Comparison of ENCODE assay signal across 8 cellular contexts in the genomic region with DNA sequence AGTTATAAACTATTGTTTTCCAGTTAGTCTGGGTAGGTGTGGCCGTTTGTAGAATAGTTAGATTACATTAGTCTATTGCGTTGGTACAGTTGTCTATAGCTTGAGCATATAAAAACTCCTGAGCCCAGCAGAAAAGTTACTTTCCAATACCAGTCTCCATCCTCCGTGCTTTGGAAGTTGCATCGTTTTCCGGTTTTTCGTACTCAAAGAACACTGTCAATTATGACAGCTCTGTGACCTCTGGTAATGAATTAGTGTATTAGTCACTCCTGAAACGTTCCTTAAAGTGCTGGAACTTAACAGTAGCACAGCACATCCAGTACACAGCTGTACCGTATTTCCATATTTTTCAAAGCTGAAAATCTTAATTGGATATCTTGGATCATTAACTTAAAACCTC. TPM values are rescaled to one million over a fixed set of nuclear protein-coding genes. Genes with fewer than 3 reads are reported as not detected.
DNase-seq lines count a peak whose midpoint lies in the region; ATAC-seq and TF ChIP-seq lines count a peak whose summit lies in the region.

No MANE protein-coding gene starts in this region.

- peak overlapping the region; percentile 98 for H3K27ac ChIP-seq in HUES48 (ENCODE audit: low read depth, low read length)
- H3K27ac ChIP-seq in body of pancreas, result peak overlapping the region in 3 of 4 donors; percentile 92 to 97 (median 94)
- H3K27ac ChIP-seq in thyroid gland, result peak overlapping the region; percentile 95 to 98 (median 98)

- DNase-seq in AG09309 (ENCODE audit: low read depth) (no peak), body of pancreas (no peak), left kidney (ENCODE audit: low read depth, low spot score) (peak; percentile 40), thyroid gland (no peak), NCI-H2029 (lab: John Stamatoyannopoulos, UW) (no peak), NCI-H187 treated with DMSO at 0.1 percent for 48 hours (lab: John Stamatoyannopoulos, UW) (no peak)

- H3K4me1 ChIP-seq in HUES48 (ENCODE audit: control insufficient read depth, insufficient read depth, low read length), result peaks cover 15% of the 10 kb centered on the region; the same call in 1 of the 2 replicates
- H3K4me1 ChIP-seq in body of pancreas, result peaks cover 20% of the 10 kb centered on the region
- peaks cover 22 to 33% of the 10 kb centered on the region in 2 donors for H3K4me1 ChIP-seq in thyroid gland

- H3K9ac ChIP-seq in HUES48 (ENCODE audit: low read depth, low read length), result peak overlapping the region; percentile 91; the same call in 1 of the 2 replicates

- WGBS in body of pancreas, 2 donors, result 4 to 6% methylated on average over 8 of the region's 8 CpGs
- WGBS in thyroid gland, 2 donors, result 18% methylated on average over 8 of the region's 8 CpGs

- H3K4me3 ChIP-seq in AG09309 (ENCODE audit: control insufficient read depth, low read depth, low read length) (peak overlapping the region; percentile 76), HUES48 (ENCODE audit: low read depth, low read length) (peak overlapping the region; percentile 88), body of pancreas (peak overlapping the region; percentile 55 to 69), thyroid gland (replicated peaks in 1 of 3) (peak overlapping the region; percentile 54 to 86 (median 72))

- TF ChIP-seq POLR2A in body of pancreas (IDR thresholded peaks at IDR 0.05), result no peak
- no peak for TF ChIP-seq POLR2A in thyroid gland (IDR thresholded peaks at IDR 0.05)

- intact Hi-C loops in body of pancreas (cut with DNase I), result no loop called here
- intact Hi-C loops in thyroid gland (cut with DNase I), result no loop called here

- ATAC-seq in body of pancreas, result no peak
- no peak for ATAC-seq in GM21381 (IDR thresholded peaks at IDR 0.05; ENCODE audit: unreplicated experiment)

- TF ChIP-seq CTCF in AG09309 (IDR thresholded peaks at IDR 0.05; ENCODE audit: control insufficient read depth, insufficient read depth, low read depth, low read length, missing control alignments) (no peak), body of pancreas (IDR thresholded peaks at IDR 0.05) (no peak), thyroid gland (IDR thresholded peaks at IDR 0.05) (no peak)

- H3K9me3 ChIP-seq in HUES48 (ENCODE audit: control insufficient read depth, insufficient read depth, low read length), result no peaks in the 10 kb centered on the region
- H3K9me3 ChIP-seq in body of pancreas, result no peaks in the 10 kb centered on the region
- no peaks in the 10 kb centered on the region for H3K9me3 ChIP-seq in thyroid gland

- H3K27me3 ChIP-seq in HUES48 (ENCODE audit: control insufficient read depth, insufficient read depth, low read length) (no peaks in the 10 kb centered on the region), body of pancreas (no peaks in the 10 kb centered on the region), thyroid gland (no peaks in the 10 kb centered on the region)

- H3K36me3 ChIP-seq in HUES48 (ENCODE audit: control insufficient read depth, insufficient read depth, low read length), result no peaks in the 10 kb centered on the region
- peaks cover 0 to 3% of the 10 kb centered on the region in 2 donors for H3K36me3 ChIP-seq in body of pancreas (replicated peaks in 1 of 2; ENCODE audit: insufficient read depth in 1 of 2, low read depth in 2 of 2)
- no peaks in the 10 kb centered on the region for H3K36me3 ChIP-seq in thyroid gland

RNA-seq across cellular contexts. Expression of gene MSANTD2, which starts 0.8 kb away (rescaled TPM):
- total RNA-seq in body of pancreas (10 to 100 TPM; 13.0 to 23.7 TPM), thyroid gland (10 to 100 TPM; 29.1 to 56.1 (median 37.0) TPM)

RNA-seq across cellular contexts. Expression of gene ESAM, which starts 38.9 kb away (rescaled TPM):
- total RNA-seq in body of pancreas (10 to 100 TPM; 11.7 to 20.8 TPM), thyroid gland (100 to 1,000 TPM; 188 to 294 (median 243) TPM)

RNA-seq across cellular contexts. Expression of gene VSIG2, which starts 49.0 kb away (rescaled TPM):
- total RNA-seq in body of pancreas (1 to 10 TPM in 1 of 2 donors, not detected in 1; 7.0 TPM), thyroid gland (10 to 100 TPM; 23.7 to 54.5 (median 28.8) TPM)

Comparison
In these comparisons a context has a peak if more than half of its experiments do, and no peak if none do; other contexts are left out.
1. RNA of gene ESAM, which starts 38.9 kb away (total RNA-seq): 188 to 294 TPM in thyroid gland; 11.7 to 20.8 TPM in body of pancreas; every median in the first group is over 4 times any median in the second.
2. Peak in every context shown above with its lines, with median percentiles within 50 percentile points of each other: H3K4me3 ChIP-seq and H3K27ac ChIP-seq.